1 cellular context compared by ENCODE assay signal in genomic region chr20:38093641-38094077, GRCh38.
TF ChIP-seq lines count a peak whose summit lies in the region.

No MANE protein-coding gene starts in this region.

TF ChIP-seq in HepG2, 621 proteins besides CTCF, POLR2A, EP300 and RAD21 (continued from another document and continues in another):
- TF ChIP-seq ZNF691 (CRISPR knock-in tag; IDR thresholded peaks at IDR 0.05; ENCODE audit: borderline replicate concordance, low read depth) (no peak), ZNF678 (CRISPR knock-in tag; IDR thresholded peaks at IDR 0.05) (no peak), KAT8 (CRISPR knock-in tag; IDR thresholded peaks at IDR 0.05) (peak; percentile 44; the same call in 1 of the 2 replicates), ZNF609 (CRISPR knock-in tag; IDR thresholded peaks at IDR 0.05; ENCODE audit: borderline replicate concordance) (no peak; the same call in 1 of the 2 replicates), AGO1 (IDR thresholded peaks at IDR 0.05; ENCODE audit: low read depth, low read length, poor library complexity, severe bottlenecking) (no peak), SSRP1 (CRISPR knock-in tag; IDR thresholded peaks at IDR 0.05) (no peak; the same call in 1 of the 2 replicates), ZNF629 (CRISPR knock-in tag; conservative IDR thresholded peaks at IDR 0.05) (peak; percentile 26; the same call in 1 of the 2 replicates), MTF2 (CRISPR knock-in tag; IDR thresholded peaks at IDR 0.05; ENCODE audit: borderline replicate concordance) (no peak), GTF2F1 (IDR thresholded peaks at IDR 0.05; ENCODE audit: low read length) (no peak), SOX6 (IDR thresholded peaks at IDR 0.05) (no peak), SOX6 (CRISPR knock-in tag; IDR thresholded peaks at IDR 0.05) (peak; percentile 82), ZNF281 (CRISPR knock-in tag; IDR thresholded peaks at IDR 0.05; ENCODE audit: borderline replicate concordance) (no peak), TAF1 (CRISPR knock-in tag; IDR thresholded peaks at IDR 0.05) (no peak), CSRNP1 (CRISPR knock-in tag; IDR thresholded peaks at IDR 0.05) (no peak), TOPORS (CRISPR knock-in tag; IDR thresholded peaks at IDR 0.05) (no peak), KDM6A (CRISPR knock-in tag; IDR thresholded peaks at IDR 0.05; ENCODE audit: low read depth) (peak; percentile 64; the same call in 1 of the 2 replicates), ZNF816 (CRISPR knock-in tag; IDR thresholded peaks at IDR 0.05; ENCODE audit: borderline replicate concordance) (no peak), SAFB2 (CRISPR knock-in tag; IDR thresholded peaks at IDR 0.05; ENCODE audit: borderline replicate concordance, low read depth) (no peak), ARHGAP35 (CRISPR knock-in tag; IDR thresholded peaks at IDR 0.05; ENCODE audit: borderline replicate concordance) (no peak), MIER3 (CRISPR knock-in tag; IDR thresholded peaks at IDR 0.05; ENCODE audit: borderline replicate concordance) (peak; percentile 54; the same call in 1 of the 2 replicates), MLLT10 (CRISPR knock-in tag; IDR thresholded peaks at IDR 0.05) (no peak), ZNF530 (CRISPR knock-in tag; IDR thresholded peaks at IDR 0.05; ENCODE audit: low read depth) (no peak), MLX (CRISPR knock-in tag; IDR thresholded peaks at IDR 0.05) (peak; percentile 47; the same call in 1 of the 2 replicates), HES4 (CRISPR knock-in tag; IDR thresholded peaks at IDR 0.05; ENCODE audit: borderline replicate concordance) (no peak), PAXIP1 (CRISPR knock-in tag; conservative IDR thresholded peaks at IDR 0.05) (peak; percentile 85), ZFAT (CRISPR knock-in tag; conservative IDR thresholded peaks at IDR 0.05) (no peak), AHR (CRISPR knock-in tag; IDR thresholded peaks at IDR 0.05) (no peak), ZNF614 (CRISPR knock-in tag; IDR thresholded peaks at IDR 0.05; ENCODE audit: borderline replicate concordance) (no peak), MATR3 (CRISPR knock-in tag; IDR thresholded peaks at IDR 0.05) (no peak), KDM3A (CRISPR knock-in tag; IDR thresholded peaks at IDR 0.05; ENCODE audit: low read depth) (no peak), KLF15 (CRISPR knock-in tag; IDR thresholded peaks at IDR 0.05; ENCODE audit: borderline replicate concordance) (no peak), NR2F6 (IDR thresholded peaks at IDR 0.05) (peak; percentile 66), NR2F6 (CRISPR knock-in tag; IDR thresholded peaks at IDR 0.05) (peak; percentile 68), NPAS2 (CRISPR knock-in tag; IDR thresholded peaks at IDR 0.05; ENCODE audit: borderline replicate concordance) (no peak), NFKBIZ (CRISPR knock-in tag; IDR thresholded peaks at IDR 0.05) (peak; percentile 74; the same call in 1 of the 2 replicates), ZNF570 (CRISPR knock-in tag; IDR thresholded peaks at IDR 0.05; ENCODE audit: borderline replicate concordance) (no peak), ZNF205 (CRISPR knock-in tag; IDR thresholded peaks at IDR 0.05) (no peak), YEATS2 (CRISPR knock-in tag; IDR thresholded peaks at IDR 0.05; ENCODE audit: borderline replicate concordance) (peak; percentile 38; the same call in 1 of the 2 replicates), ATF7-NPFF (CRISPR knock-in tag; IDR thresholded peaks at IDR 0.05; ENCODE audit: low read depth) (no peak), MNT (IDR thresholded peaks at IDR 0.05) (no peak), RNF2 (conservative IDR thresholded peaks at IDR 0.05; ENCODE audit: low read depth) (no peak), ATRX (CRISPR knock-in tag; IDR thresholded peaks at IDR 0.05; ENCODE audit: borderline replicate concordance) (no peak), SATB2 (CRISPR knock-in tag; IDR thresholded peaks at IDR 0.05) (no peak), ETS1 (CRISPR knock-in tag; IDR thresholded peaks at IDR 0.05) (no peak), ZNF703 (CRISPR knock-in tag; IDR thresholded peaks at IDR 0.05; ENCODE audit: borderline replicate concordance) (no peak), MXI1 (IDR thresholded peaks at IDR 0.05; ENCODE audit: borderline replicate concordance, low read depth, low read length) (0 out of 3 replicates have a peak, but pooled peaks have one; percentile 39), ZNF275 (CRISPR knock-in tag; IDR thresholded peaks at IDR 0.05; ENCODE audit: borderline replicate concordance) (no peak), NFIB (CRISPR knock-in tag; IDR thresholded peaks at IDR 0.05; ENCODE audit: borderline replicate concordance) (no peak)
